Comparison of ENCODE assay signal across 28 cellular contexts in genomic region chr5:116231288-116231687, GRCh38.
"Had no signal": no experiment of that assay in that cellular context is flagged by ENCODE, and none has a peak within 500 bp of the region (broad histone marks: within the 10 kb centered on the region; RNA-seq: fewer than 3 reads in every experiment).

No MANE protein-coding gene starts in this region.

- H3K27me3 ChIP-seq: neural progenitor cell, ovary, spleen, suprapubic skin, testis, tibial artery, transverse colon, upper lobe of right lung, uterus had no signal

- H3K79me2 ChIP-seq: parathyroid adenoma had no signal

- H3K36me3 ChIP-seq: neural progenitor cell, ovary, spleen, suprapubic skin, tibial artery, transverse colon, upper lobe of right lung, uterus had no signal

- DNase-seq: natural killer cell; occipital lobe; ovary; posterior cingulate gyrus; psoas muscle; right cardiac atrium; spleen; stimulated activated CD4-positive, alpha-beta T cell treated with anti-CD3 and anti-CD28 coated beads, Interleukin-12 subunit alpha, Interleukin-12 subunit beta, amount 100 ng/mL, for 4 hours; stimulated activated CD4-positive, alpha-beta T cell treated with anti-CD3 and anti-CD28 coated beads, Interleukin-1b, Interleukin-23, amount 100 ng/mL, for 48 hours; stimulated activated CD4-positive, alpha-beta T cell treated with anti-CD3 and anti-CD28 coated beads, Interleukin-4, amount 100 ng/mL, for 1 hour; stimulated activated CD4-positive, alpha-beta T cell treated with anti-CD3 and anti-CD28 coated beads, Interleukin-4, amount 100 ng/mL, for 4 hours; stimulated activated CD8-positive, alpha-beta memory T cell treated with anti-CD3 and anti-CD28 coated beads, Interleukin-4, amount 100 ng/mL, for 48 hours; stimulated activated naive CD4-positive, alpha-beta T cell; stimulated activated naive CD8-positive, alpha-beta T cell treated with anti-CD3 and anti-CD28 coated beads, Interleukin-15, amount 100 ng/mL, for 72 hours; stimulated activated naive CD8-positive, alpha-beta T cell treated with anti-CD3 and anti-CD28 coated beads, Interleukin-15, Interleukin-2, amounts not matched to agents 100 U/mL and 50 U/mL, for 24 hours; substantia nigra; testis; tibial artery; transverse colon; upper lobe of right lung; uterus had no signal

- H3K9me3 ChIP-seq: ovary, psoas muscle, spleen, suprapubic skin, testis, tibial artery, transverse colon, upper lobe of right lung, uterus had no signal

- H2AFZ ChIP-seq: neural progenitor cell, parathyroid adenoma had no signal

- H3K27ac ChIP-seq: neural progenitor cell, ovary, parathyroid adenoma, psoas muscle, skin epidermis, spleen, suprapubic skin, testis, tibial artery, transverse colon, upper lobe of right lung, uterus had no signal

- H3K9ac ChIP-seq: neural progenitor cell, parathyroid adenoma had no signal

- H3K4me2 ChIP-seq: neural progenitor cell, smooth muscle cell had no signal

- H3K4me1 ChIP-seq: neural progenitor cell, parathyroid adenoma, psoas muscle, suprapubic skin, testis, tibial artery, transverse colon, upper lobe of right lung, uterus had no signal

- ATAC-seq: natural killer cell; psoas muscle; right cardiac atrium; sciatic nerve; stimulated activated memory B cell treated with anti-CD40 and anti-IgM and Interleukin-4, amounts not matched to agents 10 μg/mL and 1 μg/mL and 100 μg/mL, for 72 hours; stimulated activated naive CD8-positive, alpha-beta T cell treated with anti-CD3 and anti-CD28 coated beads, Interleukin-15, amount 100 ng/mL, for 72 hours; stimulated activated naive CD8-positive, alpha-beta T cell treated with anti-CD3 and anti-CD28 coated beads, Interleukin-15, Interleukin-2, amounts not matched to agents 100 U/mL and 50 U/mL, for 24 hours; upper lobe of right lung had no signal

- H3K4me3 ChIP-seq: neural progenitor cell, ovary, psoas muscle, skin epidermis, smooth muscle cell, spleen, suprapubic skin, testis, tibial artery, transverse colon, upper lobe of right lung, uterus had no signal
